Comparison of ENCODE assay signal across 18 cellular contexts in genomic region chr4:78291277-78291676, GRCh38.
"Had no signal": no experiment of that assay in that cellular context is flagged by ENCODE, and none has a peak within 500 bp of the region (broad histone marks: within the 10 kb centered on the region; RNA-seq: fewer than 3 reads in every experiment).

No MANE protein-coding gene starts in this region.

- H3K27ac Mint-ChIP-seq: immature natural killer cell; memory B cell; naive thymus-derived CD4-positive, alpha-beta T cell had no signal

- H3K36me3 Mint-ChIP-seq: immature natural killer cell; memory B cell; naive thymus-derived CD4-positive, alpha-beta T cell had no signal

- H3K4me3 ChIP-seq: coronary artery, left ventricle myocardium inferior, lower lobe of right lung, sigmoid colon had no signal

- H3K4me1 Mint-ChIP-seq: immature natural killer cell; memory B cell; naive thymus-derived CD4-positive, alpha-beta T cell had no signal

- H3K9me3 ChIP-seq: left ventricle myocardium inferior, lower lobe of right lung, sigmoid colon had no signal

- H3K36me3 ChIP-seq: left ventricle myocardium inferior, lower lobe of right lung, sigmoid colon had no signal

- ATAC-seq: esophagus mucosa; left cardiac atrium; lower lobe of right lung; naive thymus-derived CD4-positive, alpha-beta T cell had no signal

- FAIRE-seq: keratinocyte, small intestine had no signal

- H3K27ac ChIP-seq: coronary artery, left ventricle myocardium inferior, lower lobe of right lung, sigmoid colon had no signal

- H3K9me3 Mint-ChIP-seq: memory B cell; naive thymus-derived CD4-positive, alpha-beta T cell had no signal

- H3K4me3 Mint-ChIP-seq: immature natural killer cell; memory B cell; naive thymus-derived CD4-positive, alpha-beta T cell had no signal

- DNase-seq: effector CD4-positive, alpha-beta T cell; foreskin fibroblast; immature natural killer cell; left cardiac atrium; left ventricle myocardium inferior; lower lobe of right lung; midbrain; naive thymus-derived CD4-positive, alpha-beta T cell; posterior cingulate gyrus; sigmoid colon; small intestine; stimulated activated CD4-positive, alpha-beta T cell treated with anti-CD3 and anti-CD28 coated beads, Interleukin-12 subunit alpha, Interleukin-12 subunit beta, amount 100 ng/mL, for 4 hours; stimulated activated naive CD4-positive, alpha-beta T cell; trophoblast cell had no signal

- H3K27me3 ChIP-seq: sigmoid colon had no signal
